Comparison of ENCODE assay signal across 11 cellular contexts in the genomic region with DNA sequence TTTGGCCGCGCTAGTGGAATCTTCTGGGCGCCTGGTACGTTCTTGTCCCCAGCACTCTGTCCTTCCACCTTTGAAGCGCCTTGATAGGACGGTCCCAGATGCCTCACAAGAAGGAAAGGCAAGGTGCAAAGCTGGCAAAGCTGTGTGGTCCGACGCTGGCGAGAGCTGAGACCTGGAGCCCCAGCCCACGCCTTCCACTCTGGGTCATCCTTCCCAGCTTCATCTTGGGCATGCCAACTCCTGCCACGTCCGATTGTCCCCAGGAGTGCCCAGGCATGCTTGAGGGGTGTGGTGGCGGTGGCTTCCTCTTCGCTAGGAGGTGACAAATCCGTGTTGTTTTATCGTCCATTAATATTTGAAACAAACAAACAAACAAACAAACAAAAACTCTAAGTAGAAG.
A peak's percentile ranks its signal among the peaks of the same experiment; 100 is the strongest.
DNase-seq lines count a peak whose midpoint lies in the region; ATAC-seq, FAIRE-seq and TF ChIP-seq lines count a peak whose summit lies in the region.
"Had no signal": no experiment of that assay in that cellular context is flagged by ENCODE, and none has a peak within 500 bp of the region (broad histone marks: within the 10 kb centered on the region; RNA-seq: fewer than 3 reads in every experiment).

No MANE protein-coding gene starts in this region.

- DNase-seq in right cardiac atrium, result peak in 1 of 3 donors; percentile 21
- DNase-seq in Right ventricle myocardium superior, result no peak
- no peak for DNase-seq in ascending aorta (ENCODE audit: low spot score in 2 of 2)
- no peak for DNase-seq in keratinocyte (ENCODE audit: low read depth, low spot score)
- no peak for DNase-seq in aorta
- DNase-seq in NOMO-1 treated with DMSO at 0.1 percent for 48 hours (lab: John Stamatoyannopoulos, UW; ENCODE audit: unreplicated experiment), result no peak
- no peak for DNase-seq in posterior vena cava (ENCODE audit: low spot score)
- DNase-seq: cortex of kidney, KBM-7, SJCRH30 had no signal

- H3K9me1 ChIP-seq in keratinocyte (ENCODE audit: control insufficient read depth, extremely low read depth, insufficient read depth, low read length), result no peaks in the 10 kb centered on the region

- no peak overlapping the region for H3K9ac ChIP-seq in keratinocyte (ENCODE audit: control insufficient read depth, extremely low read depth, insufficient read depth, low read length)

- dilution Hi-C loops in keratinocyte (cut with MboI; ENCODE audit: extremely low pct_ligation_motif_present, low sequenced_read_pairs), result no loop called here

- no peaks in the 10 kb centered on the region for H3K79me2 ChIP-seq in keratinocyte (ENCODE audit: control insufficient read depth, insufficient read depth, low read length)

- H3K9me3 ChIP-seq in right cardiac atrium (ENCODE audit: control insufficient read depth, low read length), result no peaks in the 10 kb centered on the region
- no peaks in the 10 kb centered on the region for H3K9me3 ChIP-seq in ascending aorta
- no peaks in the 10 kb centered on the region for H3K9me3 ChIP-seq in keratinocyte (ENCODE audit: control insufficient read depth, low read depth, low read length)
- H3K9me3 ChIP-seq in aorta (ENCODE audit: control insufficient read depth, low read length), result peaks cover 2% of the 10 kb centered on the region
- H3K9me3 ChIP-seq: SJCRH30 had no signal

- H4K20me1 ChIP-seq in keratinocyte (ENCODE audit: control insufficient read depth, extremely low read depth, insufficient read depth, low read length), result no peaks in the 10 kb centered on the region

- H3K27me3 ChIP-seq in right cardiac atrium (ENCODE audit: control insufficient read depth, insufficient read depth), result no peaks in the 10 kb centered on the region
- peaks cover 14% of the 10 kb centered on the region for H3K27me3 ChIP-seq in ascending aorta
- peaks cover 31% of the 10 kb centered on the region for H3K27me3 ChIP-seq in keratinocyte (ENCODE audit: control insufficient read depth, extremely low read depth, insufficient read depth, low read length)
- H3K27me3 ChIP-seq in aorta (ENCODE audit: control insufficient read depth in 1 of 2, insufficient read depth in 2 of 2, low read length in 1 of 2), result peaks cover 0 to 2% of the 10 kb centered on the region in 2 donors
- H3K27me3 ChIP-seq: SJCRH30 had no signal

- intact Hi-C loops in right cardiac atrium (cut with DNase I) (no loop called here), Right ventricle myocardium superior (cut with DNase I) (no loop called here), ascending aorta (cut with DNase I) (no loop called here), aorta (cut with DNase I) (no loop called here), posterior vena cava (cut with DNase I) (no loop called here)

- H3K4me1 ChIP-seq in right cardiac atrium (ENCODE audit: control insufficient read depth, insufficient read depth, low read length) (peaks cover 4% of the 10 kb centered on the region), ascending aorta (peaks cover 0 to 8% of the 10 kb centered on the region in 2 donors), keratinocyte (ENCODE audit: control insufficient read depth, extremely low read depth, insufficient read depth, low read length) (peaks cover 6% of the 10 kb centered on the region), aorta (ENCODE audit: control insufficient read depth in 1 of 2, insufficient read depth in 2 of 2, low read length in 2 of 2) (no peaks in the 10 kb centered on the region)
- H3K4me1 ChIP-seq: SJCRH30 had no signal

- peak overlapping the region; percentile 75 for H3K4me2 ChIP-seq in keratinocyte (ENCODE audit: control insufficient read depth, extremely low read depth, insufficient read depth, low read depth, low read length)

- ATAC-seq in right cardiac atrium (no peak), Right ventricle myocardium superior (ENCODE audit: poor library complexity) (no peak), aorta (ENCODE audit: low FRiP score) (peak; percentile 27), HG02759 (IDR thresholded peaks at IDR 0.05; ENCODE audit: unreplicated experiment) (no peak)

- no peak for FAIRE-seq in keratinocyte (lab: Jason Lieb, UNC)

- H3K36me3 ChIP-seq in ascending aorta (no peaks in the 10 kb centered on the region), keratinocyte (ENCODE audit: control insufficient read depth in 2 of 2, extremely low read depth in 1 of 2, insufficient read depth in 2 of 2, low read length in 2 of 2) (no peaks in the 10 kb centered on the region), aorta (ENCODE audit: control insufficient read depth in 1 of 2, insufficient read depth in 2 of 2, low read length in 1 of 2) (no peaks in the 10 kb centered on the region)
- H3K36me3 ChIP-seq: SJCRH30 had no signal

- H3K4me3 ChIP-seq in right cardiac atrium (ENCODE audit: low read length) (peak overlapping the region; percentile 76), ascending aorta (peak overlapping the region; percentile 49 to 57), keratinocyte (ENCODE audit: control insufficient read depth in 2 of 3, extremely low read depth in 1 of 3, insufficient read depth in 2 of 3, low read depth in 1 of 3, low read length in 3 of 3) (peak overlapping the region; percentile 74 to 78 (median 75)), aorta (ENCODE audit: low read length in 2 of 2) (no peak overlapping the region)

- H3K27ac ChIP-seq in right cardiac atrium (ENCODE audit: low read length) (no peak overlapping the region), ascending aorta (no peak overlapping the region), keratinocyte (ENCODE audit: control insufficient read depth, insufficient read depth, low read length) (no peak overlapping the region), aorta (ENCODE audit: low read depth in 1 of 2, low read length in 2 of 2) (no peak overlapping the region)
- H3K27ac ChIP-seq: SJCRH30 had no signal

- no peak for TF ChIP-seq CTCF in ascending aorta (IDR thresholded peaks at IDR 0.05)
- no peak for TF ChIP-seq CTCF in keratinocyte (optimal IDR thresholded peaks at IDR 0.05 in 1 of 3, IDR thresholded peaks at IDR 0.05 in 1 of 3, conservative IDR thresholded peaks at IDR 0.05 in 1 of 3; ENCODE audit: extremely low read depth in 1 of 3, insufficient read depth in 2 of 3, low read length in 3 of 3)

- H2AFZ ChIP-seq in keratinocyte (ENCODE audit: control insufficient read depth, low read length), result peak overlapping the region; percentile 82

- WGBS in right cardiac atrium, result 9% methylated on average over 16 of the region's 16 CpGs
- 5 to 6% methylated on average over 16 of the region's 16 CpGs for whole genome bisulfite sequencing in aorta, 2 donors

Comparison
In these comparisons a context has a peak if more than half of its experiments do, and no peak if none do; other contexts are left out.
1. H3K4me3 ChIP-seq: peak in right cardiac atrium (single experiment), ascending aorta (2 of 2) and keratinocyte (3 of 3); none in aorta (0 of 2).